Comparison of ENCODE assay signal across 1 cellular context in the genomic region with DNA sequence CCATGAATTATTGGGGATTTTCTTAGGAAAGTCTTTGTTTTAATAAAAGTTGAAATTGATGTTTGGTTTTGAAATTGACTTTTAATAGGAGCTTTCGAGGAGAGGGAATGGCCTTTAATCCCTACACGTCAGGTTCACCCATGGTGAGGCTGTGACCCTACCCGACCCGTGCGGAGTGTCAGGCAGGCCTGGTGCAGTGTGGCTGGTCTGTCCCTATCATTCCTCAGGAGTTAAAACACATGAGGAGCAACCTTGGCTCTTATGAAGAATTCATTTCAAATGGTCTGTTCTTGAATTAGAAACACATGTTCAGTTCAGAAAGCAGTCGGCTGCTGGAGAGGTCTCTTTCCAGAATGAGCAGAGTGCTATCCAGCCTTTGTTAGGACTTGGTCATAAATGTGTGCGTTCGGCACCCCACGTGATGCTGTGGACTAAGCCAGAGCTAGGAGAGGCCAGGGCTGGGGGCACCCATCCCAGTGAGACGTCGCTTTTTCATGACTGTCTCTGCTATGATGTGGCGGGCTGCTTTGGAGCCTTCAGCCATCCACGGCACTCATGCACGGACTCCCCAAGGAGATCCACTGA.
TF ChIP-seq lines count a peak whose summit lies in the region.

No MANE protein-coding gene starts in this region.

TF ChIP-seq in HepG2, 621 proteins besides CTCF, POLR2A, EP300 and RAD21:
- TF ChIP-seq ZNF644 (CRISPR knock-in tag; IDR thresholded peaks at IDR 0.05; ENCODE audit: low read depth): no peak
- TF ChIP-seq, protein P1, sequence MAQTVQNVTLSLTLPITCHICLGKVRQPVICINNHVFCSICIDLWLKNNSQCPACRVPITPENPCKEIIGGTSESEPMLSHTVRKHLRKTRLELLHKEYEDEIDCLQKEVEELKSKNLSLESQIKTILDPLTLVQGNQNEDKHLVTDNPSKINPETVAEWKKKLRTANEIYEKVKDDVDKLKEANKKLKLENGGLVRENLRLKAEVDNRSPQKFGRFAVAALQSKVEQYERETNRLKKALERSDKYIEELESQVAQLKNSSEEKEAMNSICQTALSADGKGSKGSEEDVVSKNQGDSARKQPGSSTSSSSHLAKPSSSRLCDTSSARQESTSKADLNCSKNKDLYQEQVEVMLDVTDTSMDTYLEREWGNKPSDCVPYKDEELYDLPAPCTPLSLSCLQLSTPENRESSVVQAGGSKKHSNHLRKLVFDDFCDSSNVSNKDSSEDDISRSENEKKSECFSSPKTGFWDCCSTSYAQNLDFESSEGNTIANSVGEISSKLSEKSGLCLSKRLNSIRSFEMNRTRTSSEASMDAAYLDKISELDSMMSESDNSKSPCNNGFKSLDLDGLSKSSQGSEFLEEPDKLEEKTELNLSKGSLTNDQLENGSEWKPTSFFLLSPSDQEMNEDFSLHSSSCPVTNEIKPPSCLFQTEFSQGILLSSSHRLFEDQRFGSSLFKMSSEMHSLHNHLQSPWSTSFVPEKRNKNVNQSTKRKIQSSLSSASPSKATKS (CRISPR knock-in tag; IDR thresholded peaks at IDR 0.05): no peak
- TF ChIP-seq, protein P2, sequence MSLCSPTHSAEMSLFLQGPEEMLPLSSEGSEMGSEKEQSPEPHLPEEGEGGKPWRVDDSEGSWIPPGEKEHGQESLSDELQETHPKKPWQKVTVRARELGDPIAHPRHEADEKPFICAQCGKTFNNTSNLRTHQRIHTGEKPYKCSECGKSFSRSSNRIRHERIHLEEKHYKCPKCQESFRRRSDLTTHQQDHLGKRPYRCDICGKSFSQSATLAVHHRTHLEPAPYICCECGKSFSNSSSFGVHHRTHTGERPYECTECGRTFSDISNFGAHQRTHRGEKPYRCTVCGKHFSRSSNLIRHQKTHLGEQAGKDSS (CRISPR knock-in tag; IDR thresholded peaks at IDR 0.05; ENCODE audit: borderline replicate concordance, low read depth): no peak
- TF ChIP-seq ZZZ3 (CRISPR knock-in tag; IDR thresholded peaks at IDR 0.05; ENCODE audit: borderline replicate concordance): no peak
- no peak for TF ChIP-seq U2AF2 (IDR thresholded peaks at IDR 0.05; ENCODE audit: low read depth, low read length)
- no peak for TF ChIP-seq ZNF121 (CRISPR knock-in tag; IDR thresholded peaks at IDR 0.05)
- TF ChIP-seq MAZ (IDR thresholded peaks at IDR 0.05; ENCODE audit: borderline replicate concordance, low read depth, low read length): no peak
- no peak for TF ChIP-seq MAZ (CRISPR knock-in tag; IDR thresholded peaks at IDR 0.05; ENCODE audit: low read depth)
- no peak for TF ChIP-seq CEBPB (IDR thresholded peaks at IDR 0.05; ENCODE audit: borderline replicate concordance, low read depth, low read length)
- no peak for TF ChIP-seq GZF1 (CRISPR knock-in tag; IDR thresholded peaks at IDR 0.05)
- no peak for TF ChIP-seq ZNF260 (CRISPR knock-in tag; IDR thresholded peaks at IDR 0.05; ENCODE audit: borderline replicate concordance, low read depth)
- TF ChIP-seq ZMAT3 (CRISPR knock-in tag; conservative IDR thresholded peaks at IDR 0.05): no peak
- TF ChIP-seq ERF (CRISPR knock-in tag; IDR thresholded peaks at IDR 0.05): no peak
- TF ChIP-seq CBFB (CRISPR knock-in tag; IDR thresholded peaks at IDR 0.05): no peak
- TF ChIP-seq ZSCAN12 (CRISPR knock-in tag; IDR thresholded peaks at IDR 0.05): no peak
